In genomic region chr3:58155838-58156237, GRCh38 we compare ENCODE assay signal across 23 cellular contexts. TPM values are rescaled to one million over a fixed set of nuclear protein-coding genes. Genes with fewer than 3 reads are reported as not detected.
DNase-seq lines count a peak whose midpoint lies in the region; ATAC-seq and TF ChIP-seq lines count a peak whose summit lies in the region.
"Had no signal": no experiment of that assay in that cellular context is flagged by ENCODE, and none has a peak within 500 bp of the region (broad histone marks: within the 10 kb centered on the region; RNA-seq: fewer than 3 reads in every experiment).

No MANE protein-coding gene starts in this region.

- H4K91ac ChIP-seq in neuronal stem cell (ENCODE audit: low read depth, low read length, poor library complexity), result no peak overlapping the region

- H3K4ac ChIP-seq in neuronal stem cell (ENCODE audit: low read length), result no peak overlapping the region

- no peak overlapping the region for H2BK12ac ChIP-seq in neuronal stem cell (ENCODE audit: low read length)

- no peak overlapping the region for H2AFZ ChIP-seq in neuronal stem cell (ENCODE audit: low read length)

- WGBS in neuronal stem cell (ENCODE audit: extremely low coverage in 2 of 2, insufficient read length in 2 of 2, insufficient replicate concordance in 1 of 2), 2 donors, result no CpG with 5 or more reads among the region's 10 CpGs
- 94% methylated on average over 6 to 10 of the region's 10 CpGs for WGBS in body of pancreas, 2 donors

- DNase-seq in foreskin keratinocyte (no peak), neuronal stem cell (ENCODE audit: low spot score) (no peak), anterior cingulate cortex (lab: John Stamatoyannopoulos, UW) (no peak), NCI-H82 treated with DMSO at 0.1 percent for 48 hours (lab: John Stamatoyannopoulos, UW; ENCODE audit: unreplicated experiment) (no peak), body of pancreas (no peak)
- DNase-seq in activated T-cell treated with anti-CD3 and anti-CD28 coated beads, Interleukin-2, amount 50 U/mL, for 1 hour, result no peak
- DNase-seq: ACHN, BE2C, DMS153, DND-41, Karpas-422, NCI-H1436, NCI-H187, NCI-H2081 treated with DMSO at 0.1 percent for 48 hours, NCI-H2171, NCI-H345, NCI-H510A treated with DMSO at 0.1 percent for 48 hours, SJCRH30 had no signal

- H2AK5ac ChIP-seq in neuronal stem cell (ENCODE audit: low read depth, low read length), result no peak overlapping the region

- no peaks in the 10 kb centered on the region for H3K9me3 ChIP-seq in neuronal stem cell (replicated peaks in 1 of 2; ENCODE audit: control insufficient read depth in 2 of 2, insufficient read depth in 1 of 2, low read depth in 1 of 2, low read length in 2 of 2)
- no peaks in the 10 kb centered on the region for H3K9me3 ChIP-seq in body of pancreas
- H3K9me3 ChIP-seq: BE2C, SJCRH30 had no signal

- H3K14ac ChIP-seq in neuronal stem cell (ENCODE audit: low read length), result no peak overlapping the region

- intact Hi-C loops in body of pancreas (cut with DNase I), result no loop called here

- peak overlapping the region; percentile 40 for H3K23ac ChIP-seq in neuronal stem cell (ENCODE audit: low read depth, low read length, poor library complexity)

- no peak overlapping the region for H3K9ac ChIP-seq in neuronal stem cell (ENCODE audit: low read depth, low read length, poor library complexity)

- H3K27me3 ChIP-seq in foreskin keratinocyte, result no peaks in the 10 kb centered on the region
- no peaks in the 10 kb centered on the region for H3K27me3 ChIP-seq in neuronal stem cell (ENCODE audit: control insufficient read depth in 3 of 3, insufficient read depth in 3 of 3, low read depth in 1 of 3, low read length in 3 of 3)
- no peaks in the 10 kb centered on the region for H3K27me3 ChIP-seq in body of pancreas
- H3K27me3 ChIP-seq: BE2C, SJCRH30 had no signal

- H3K4me3 ChIP-seq in neuronal stem cell (ENCODE audit: low read length in 2 of 2) (no peak overlapping the region), body of pancreas (no peak overlapping the region)
- H3K4me3 ChIP-seq: SJCRH30 had no signal

- no peak overlapping the region for H3K4me2 ChIP-seq in neuronal stem cell (ENCODE audit: insufficient read depth, low read length, poor library complexity, severe bottlenecking)

- peaks cover 13 to 30% of the 10 kb centered on the region in 2 donors for H3K36me3 ChIP-seq in neuronal stem cell (replicated peaks in 1 of 2; ENCODE audit: control insufficient read depth in 2 of 2, insufficient read depth in 2 of 2, low read length in 2 of 2)
- H3K36me3 ChIP-seq in body of pancreas (replicated peaks in 1 of 2; ENCODE audit: insufficient read depth in 1 of 2, low read depth in 2 of 2), result peaks cover 0 to 23% of the 10 kb centered on the region in 2 donors
- H3K36me3 ChIP-seq: BE2C, SJCRH30 had no signal

- H4K8ac ChIP-seq in neuronal stem cell (ENCODE audit: low read depth, low read length), result no peak overlapping the region

- no peaks in the 10 kb centered on the region for H3K79me1 ChIP-seq in neuronal stem cell (ENCODE audit: low read depth, low read length)

- TF ChIP-seq CTCF in VCaP (conservative IDR thresholded peaks at IDR 0.05) (no peak), foreskin keratinocyte (conservative IDR thresholded peaks at IDR 0.05) (no peak), body of pancreas (IDR thresholded peaks at IDR 0.05) (no peak)

- no peak overlapping the region for H2BK120ac ChIP-seq in neuronal stem cell (ENCODE audit: low read depth, low read length)

- H3K4me1 ChIP-seq in foreskin keratinocyte (peaks cover 15% of the 10 kb centered on the region), neuronal stem cell (ENCODE audit: control insufficient read depth in 2 of 2, insufficient read depth in 1 of 2, low read depth in 1 of 2, low read length in 2 of 2) (peaks cover 0 to 9% of the 10 kb centered on the region in 2 donors), body of pancreas (peaks cover 14% of the 10 kb centered on the region)
- H3K4me1 ChIP-seq: BE2C, SJCRH30 had no signal

- H3K27ac ChIP-seq in VCaP (peak overlapping the region; percentile 8; the same call in 1 of the 2 replicates), foreskin keratinocyte (no peak overlapping the region), neuronal stem cell (replicated peaks; ENCODE audit: low read length) (no peak overlapping the region), body of pancreas (no peak overlapping the region)
- H3K27ac ChIP-seq: HL-60, SJCRH30 had no signal

- H2BK5ac ChIP-seq in neuronal stem cell (ENCODE audit: low read length), result no peak overlapping the region

- ATAC-seq in foreskin keratinocyte (peak; percentile 44), body of pancreas (no peak)
- ATAC-seq: Right ventricle myocardium inferior, SK-N-SH treated with all-trans-retinoic acid at 6 μM for 48 hours had no signal

- no peak for TF ChIP-seq POLR2A in body of pancreas (IDR thresholded peaks at IDR 0.05)

- H2BK15ac ChIP-seq in neuronal stem cell (ENCODE audit: low read length), result no peak overlapping the region

- H3K18ac ChIP-seq in neuronal stem cell (ENCODE audit: low read length), result no peak overlapping the region

RNA-seq across cellular contexts. Expression of gene DNASE1L3, which starts 54.9 kb away (rescaled TPM):
- total RNA-seq in foreskin keratinocyte, result not detected in 2 replicates
- not detected in 2 replicates for polyA plus RNA-seq in foreskin keratinocyte
- not detected for polyA plus RNA-seq in neuronal stem cell (2013, experiment 1 of 2)
- not detected for polyA plus RNA-seq in neuronal stem cell (2013, experiment 2 of 2)
- total RNA-seq in body of pancreas, result 1 to 10 TPM in 1 of 2 donors, not detected in 1; 2.1 TPM
- total RNA-seq: HT-29, SJCRH30 had no signal
